9 cellular contexts compared by ENCODE assay signal in the genomic region with DNA sequence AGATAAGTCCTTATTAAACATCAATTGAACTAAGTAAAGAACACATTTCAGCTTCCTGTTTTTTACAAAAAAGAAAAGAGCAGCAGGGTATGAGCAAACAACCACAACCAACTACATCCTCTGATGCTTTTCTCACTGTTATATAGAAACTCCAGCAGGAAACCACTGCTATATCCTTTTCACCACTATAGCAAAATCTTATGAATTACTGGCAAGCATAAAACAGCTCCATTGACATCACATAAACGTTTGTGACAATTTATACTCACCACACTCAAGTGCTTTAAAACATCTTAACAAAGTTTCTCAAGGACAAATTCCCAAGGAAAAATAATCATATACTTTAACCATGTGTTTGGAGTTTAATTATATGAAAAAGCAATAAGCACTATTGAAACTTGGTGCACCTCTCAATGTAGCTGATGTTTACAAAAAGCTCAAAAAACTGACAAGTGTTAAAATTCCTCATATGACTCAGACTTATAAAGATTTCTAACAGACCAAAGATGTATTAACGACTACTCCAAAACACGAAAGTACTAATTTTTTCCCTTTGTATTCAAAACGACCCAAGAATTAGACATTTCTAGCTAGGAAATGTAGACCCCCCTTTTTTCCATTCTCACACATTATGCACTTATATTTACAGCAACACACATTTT. TPM values are rescaled to one million over a fixed set of nuclear protein-coding genes. Genes with fewer than 3 reads are reported as not detected.
DNase-seq lines count a peak whose midpoint lies in the region; ATAC-seq, FAIRE-seq and TF ChIP-seq lines count a peak whose summit lies in the region.
"Had no signal": no experiment of that assay in that cellular context is flagged by ENCODE, and none has a peak within 500 bp of the region (broad histone marks: within the 10 kb centered on the region; RNA-seq: fewer than 3 reads in every experiment).

No MANE protein-coding gene starts in this region.

- POLR2A ChIA-PET in activated naive CD8-positive, alpha-beta T cell treated with anti-CD3 and anti-CD28 coated beads, Interleukin-2, amount 10 ng/mL, durations not matched to agents 7 days and 5 days (lab: Charles Lee), result interaction anchor here (0.8 to 2.5 kb wide), 7 partner anchors 10 to 51 kb away, joined by 3 to 15 read pairs (median 6); a partner anchor contains a TSS
- POLR2A ChIA-PET in PC-9 (lab: Charles Lee; ENCODE audit: unreplicated experiment), result no interaction called here

- no peak overlapping the region for H2BK12ac ChIP-seq in neuronal stem cell (ENCODE audit: low read length)

- H4K20me1 ChIP-seq in PC-9 (ENCODE audit: insufficient read depth), result no peaks in the 10 kb centered on the region

- ATAC-seq in GM19438 (IDR thresholded peaks at IDR 0.05; ENCODE audit: low read depth, unreplicated experiment) (peak; percentile 80), HG03378 (IDR thresholded peaks at IDR 0.05; ENCODE audit: unreplicated experiment) (peak; percentile 80)
- peak; percentile 73 for ATAC-seq in activated naive CD8-positive, alpha-beta T cell treated with anti-CD3 and anti-CD28 coated beads, Interleukin-2, amount 10 ng/mL, durations not matched to agents 7 days and 5 days (ENCODE audit: low read depth)

- TF ChIP-seq CTCF in D721Med (IDR thresholded peaks at IDR 0.05; ENCODE audit: insufficient read depth, missing control alignments) (no peak), PC-9 (conservative IDR thresholded peaks at IDR 0.05) (no peak)

- H3K27me3 ChIP-seq in PC-9 (ENCODE audit: insufficient read depth, low read depth), result no peaks in the 10 kb centered on the region
- H3K27me3 ChIP-seq in neuronal stem cell (ENCODE audit: control insufficient read depth in 3 of 3, insufficient read depth in 3 of 3, low read depth in 1 of 3, low read length in 3 of 3), result no peaks in the 10 kb centered on the region

- no peaks in the 10 kb centered on the region for H3K9me3 Mint-ChIP-seq in activated naive CD8-positive, alpha-beta T cell treated with anti-CD3 and anti-CD28 coated beads, Interleukin-2, amount 10 ng/mL, durations not matched to agents 7 days and 5 days

- H3K4me1 ChIP-seq in PC-9 (replicated peaks; ENCODE audit: insufficient read depth) (no peaks in the 10 kb centered on the region), neuronal stem cell (ENCODE audit: control insufficient read depth in 2 of 2, insufficient read depth in 1 of 2, low read depth in 1 of 2, low read length in 2 of 2) (no peaks in the 10 kb centered on the region)

- H2AK5ac ChIP-seq in neuronal stem cell (ENCODE audit: low read depth, low read length), result no peak overlapping the region

- peak overlapping the region; percentile 90 for H3K27ac Mint-ChIP-seq in activated naive CD8-positive, alpha-beta T cell treated with anti-CD3 and anti-CD28 coated beads, Interleukin-2, amount 10 ng/mL, durations not matched to agents 7 days and 5 days

- H3K36me3 ChIP-seq in PC-9 (ENCODE audit: low read depth) (no peaks in the 10 kb centered on the region), neuronal stem cell (replicated peaks in 1 of 2; ENCODE audit: control insufficient read depth in 2 of 2, insufficient read depth in 2 of 2, low read length in 2 of 2) (no peaks in the 10 kb centered on the region)

- peaks cover 72% of the 10 kb centered on the region for H3K4me1 Mint-ChIP-seq in activated naive CD8-positive, alpha-beta T cell treated with anti-CD3 and anti-CD28 coated beads, Interleukin-2, amount 10 ng/mL, durations not matched to agents 7 days and 5 days
- H3K4me1 Mint-ChIP-seq: neural crest cell had no signal

- intact Hi-C loops in PC-9 (cut with micrococcal nuclease; ENCODE audit: unreplicated experiment), result no loop called here

- H3K23ac ChIP-seq in neuronal stem cell (ENCODE audit: low read depth, low read length, poor library complexity), result no peak overlapping the region

- H3K79me1 ChIP-seq in neuronal stem cell (ENCODE audit: low read depth, low read length), result no peaks in the 10 kb centered on the region

- no peak overlapping the region for H4K8ac ChIP-seq in neuronal stem cell (ENCODE audit: low read depth, low read length)

- H3K9me2 ChIP-seq in PC-9 (ENCODE audit: insufficient read depth), result no peaks in the 10 kb centered on the region

- no peaks in the 10 kb centered on the region for H3K79me2 ChIP-seq in PC-9 (ENCODE audit: low read depth)

- no CpG with 5 or more reads among the region's 4 CpGs for WGBS in neuronal stem cell (ENCODE audit: extremely low coverage in 2 of 2, insufficient read length in 2 of 2, insufficient replicate concordance in 1 of 2), 2 donors

- no peaks in the 10 kb centered on the region for H3K27me3 Mint-ChIP-seq in activated naive CD8-positive, alpha-beta T cell treated with anti-CD3 and anti-CD28 coated beads, Interleukin-2, amount 10 ng/mL, durations not matched to agents 7 days and 5 days

- no peak overlapping the region for H3K4me2 ChIP-seq in PC-9
- H3K4me2 ChIP-seq in neuronal stem cell (ENCODE audit: insufficient read depth, low read length, poor library complexity, severe bottlenecking), result no peak overlapping the region

- peaks cover 34% of the 10 kb centered on the region for H3K36me3 Mint-ChIP-seq in activated naive CD8-positive, alpha-beta T cell treated with anti-CD3 and anti-CD28 coated beads, Interleukin-2, amount 10 ng/mL, durations not matched to agents 7 days and 5 days

- H3K9me3 ChIP-seq in PC-9 (ENCODE audit: insufficient read depth, low read depth) (no peaks in the 10 kb centered on the region), neuronal stem cell (replicated peaks in 1 of 2; ENCODE audit: control insufficient read depth in 2 of 2, insufficient read depth in 1 of 2, low read depth in 1 of 2, low read length in 2 of 2) (no peaks in the 10 kb centered on the region)

- H2BK120ac ChIP-seq in neuronal stem cell (ENCODE audit: low read depth, low read length), result no peak overlapping the region

- H2BK5ac ChIP-seq in neuronal stem cell (ENCODE audit: low read length), result no peak overlapping the region

- no peak overlapping the region for H4K91ac ChIP-seq in neuronal stem cell (ENCODE audit: low read depth, low read length, poor library complexity)

- FAIRE-seq in D721Med (lab: Jason Lieb, UNC), result peak; percentile 35

- H3K4me3 Mint-ChIP-seq in activated naive CD8-positive, alpha-beta T cell treated with anti-CD3 and anti-CD28 coated beads, Interleukin-2, amount 10 ng/mL, durations not matched to agents 7 days and 5 days, result peak overlapping the region; percentile 70
- H3K4me3 Mint-ChIP-seq: neural crest cell had no signal

- no peak overlapping the region for H2BK15ac ChIP-seq in neuronal stem cell (ENCODE audit: low read length)

- no TSS peak for BruUV-seq in PC-9 (replicated peaks; lab: Mats Ljungman, UMichigan)

- DNase-seq in D721Med (ENCODE audit: insufficient read length, low spot score) (no peak), PC-9 (no peak), kidney tubule cell (ENCODE audit: low spot score) (no peak), neuronal stem cell (ENCODE audit: low spot score) (no peak), iPS-NIHi7 (ENCODE audit: extremely low spot score) (no peak)
- DNase-seq in activated naive CD8-positive, alpha-beta T cell treated with anti-CD3 and anti-CD28 coated beads, Interleukin-2, amount 10 ng/mL, durations not matched to agents 7 days and 5 days, result no peak

- H3K4ac ChIP-seq in neuronal stem cell (ENCODE audit: low read length), result no peak overlapping the region

- no peak overlapping the region for H3K4me3 ChIP-seq in PC-9
- no peak overlapping the region for H3K4me3 ChIP-seq in neuronal stem cell (ENCODE audit: low read length in 2 of 2)

- CTCF ChIA-PET in PC-9 (lab: Charles Lee), result no interaction called here

- H3K18ac ChIP-seq in neuronal stem cell (ENCODE audit: low read length), result no peak overlapping the region

- no peak overlapping the region for H3K9ac ChIP-seq in neuronal stem cell (ENCODE audit: low read depth, low read length, poor library complexity)

- no peak overlapping the region for H3K14ac ChIP-seq in neuronal stem cell (ENCODE audit: low read length)

- H3K27ac ChIP-seq in PC-9 (no peak overlapping the region), neuronal stem cell (replicated peaks; ENCODE audit: low read length) (no peak overlapping the region)

- H2AFZ ChIP-seq in PC-9, result no peak overlapping the region
- no peak overlapping the region for H2AFZ ChIP-seq in neuronal stem cell (ENCODE audit: low read length)

- H3F3A ChIP-seq in PC-9 (ENCODE audit: insufficient read depth, low read depth), result no peaks in the 10 kb centered on the region

RNA-seq across cellular contexts. Expression of a gene that starts 12.9 kb away (rescaled TPM):
- total RNA-seq in activated naive CD8-positive, alpha-beta T cell treated with anti-CD3 and anti-CD28 coated beads, Interleukin-2, amount 10 ng/mL, durations not matched to agents 7 days and 5 days, result 10 to 100 TPM; 23.9 to 25.5 TPM
- 0.02 and 0.05 TPM in 2 replicates for total RNA-seq in PC-9 (2021)
- 0.11 TPM for polyA plus RNA-seq in neuronal stem cell (2013, experiment 1 of 2)
- 0.08 TPM for polyA plus RNA-seq in neuronal stem cell (2013, experiment 2 of 2)

Comparison
In these comparisons a context has a peak if more than half of its experiments do, and no peak if none do; other contexts are left out.
1. RNA of a gene that starts 12.9 kb away (total RNA-seq): 23.9 to 25.5 TPM in activated naive CD8-positive, alpha-beta T cell treated with anti-CD3 and anti-CD28 coated beads, Interleukin-2, amount 10 ng/mL, durations not matched to agents 7 days and 5 days; 0.02 to 0.05 TPM in PC-9; every median in the first group is over 10 times any median in the second.
2. Peak in every context shown above with its lines, with median percentiles within 50 percentile points of each other: ATAC-seq.